In genomic region chr3:71211083-71211482, GRCh38 we compare ENCODE assay signal across 10 cellular contexts.
DNase-seq lines count a peak whose midpoint lies in the region; ATAC-seq and TF ChIP-seq lines count a peak whose summit lies in the region.
"Had no signal": no experiment of that assay in that cellular context is flagged by ENCODE, and none has a peak within 500 bp of the region (broad histone marks: within the 10 kb centered on the region; RNA-seq: fewer than 3 reads in every experiment).

No MANE protein-coding gene starts in this region.

- TF ChIP-seq POLR2A in body of pancreas (IDR thresholded peaks at IDR 0.05), result no peak

- no peak overlapping the region for H2BK120ac ChIP-seq in mesenchymal stem cell (ENCODE audit: low read depth, low read length)

- H2BK5ac ChIP-seq in mesenchymal stem cell (ENCODE audit: low read depth, low read length, poor library complexity, severe bottlenecking), result no peak overlapping the region

- no peak overlapping the region for H2AFZ ChIP-seq in Karpas-422 (ENCODE audit: low read length)
- no peak overlapping the region for H2AFZ ChIP-seq in mesenchymal stem cell (ENCODE audit: low read depth, low read length)

- H3K9me3 ChIP-seq in Karpas-422 (ENCODE audit: low read length) (no peaks in the 10 kb centered on the region), body of pancreas (no peaks in the 10 kb centered on the region), mesenchymal stem cell (ENCODE audit: control insufficient read depth, low read length) (no peaks in the 10 kb centered on the region)

- H3K36me3 ChIP-seq in Karpas-422 (ENCODE audit: insufficient read depth, low read length) (peaks cover 16% of the 10 kb centered on the region; the same call in 1 of the 2 replicates), body of pancreas (replicated peaks in 1 of 2; ENCODE audit: insufficient read depth in 1 of 2, low read depth in 2 of 2) (no peaks in the 10 kb centered on the region), mesenchymal stem cell (ENCODE audit: control insufficient read depth in 1 of 2, insufficient read depth in 2 of 2, low read depth in 1 of 2, low read length in 2 of 2) (peaks cover 0 to 7% of the 10 kb centered on the region in 2 experiments)

- no peak overlapping the region for H3K4me3 ChIP-seq in Karpas-422 (ENCODE audit: low read length)
- no peak overlapping the region for H3K4me3 ChIP-seq in body of pancreas
- peak overlapping the region in 1 of 2 experiments; percentile 57 for H3K4me3 ChIP-seq in mesenchymal stem cell (ENCODE audit: insufficient read depth in 1 of 2, low read depth in 1 of 2, low read length in 2 of 2)

- H3K27me3 ChIP-seq in Karpas-422 (ENCODE audit: low read length) (no peaks in the 10 kb centered on the region), body of pancreas (no peaks in the 10 kb centered on the region), mesenchymal stem cell (ENCODE audit: control insufficient read depth in 1 of 2, insufficient read depth in 1 of 2, low read length in 2 of 2) (no peaks in the 10 kb centered on the region)

- no peak for TF ChIP-seq CTCF in body of pancreas (IDR thresholded peaks at IDR 0.05)

- WGBS in body of pancreas, 2 donors, result 87 to 89% methylated on average over 4 of the region's 4 CpGs
- WGBS in mesenchymal stem cell, result 97% methylated on average over 4 of the region's 4 CpGs

- peaks cover 9% of the 10 kb centered on the region; the same call in 1 of the 2 replicates for H4K20me1 ChIP-seq in Karpas-422 (ENCODE audit: insufficient read depth, low read depth, low read length)

- H3K4ac ChIP-seq in mesenchymal stem cell (ENCODE audit: low read depth in 1 of 2, low read length in 2 of 2), result no peak overlapping the region

- no peak for ATAC-seq in body of pancreas
- ATAC-seq: esophagus mucosa had no signal

- no peaks in the 10 kb centered on the region for H3K9me2 ChIP-seq in Karpas-422 (replicated peaks; ENCODE audit: insufficient read depth, low read length)

- H3K4me1 ChIP-seq in Karpas-422 (ENCODE audit: low read length) (peaks cover 69% of the 10 kb centered on the region), body of pancreas (peaks cover 51% of the 10 kb centered on the region), mesenchymal stem cell (ENCODE audit: control insufficient read depth, insufficient read depth, low read depth, low read length) (peaks cover 1% of the 10 kb centered on the region)

- DNase-seq in Karpas-422 (no peak), body of pancreas (no peak), mesenchymal stem cell (no peak), substantia nigra (lab: John Stamatoyannopoulos, UW) (no peak), NCI-H2107 (lab: John Stamatoyannopoulos, UW) (no peak), GM03348 (ENCODE audit: low spot score) (no peak), SK-N-DZ (ENCODE audit: low spot score) (no peak)
- DNase-seq: cerebellar nuclear complex, NCI-H69 had no signal

- no peak overlapping the region for H3K9ac ChIP-seq in Karpas-422 (ENCODE audit: low read length)
- H3K9ac ChIP-seq in mesenchymal stem cell (ENCODE audit: low read length), result peak overlapping the region; percentile 79

- no peak overlapping the region for H3K23ac ChIP-seq in mesenchymal stem cell (ENCODE audit: low read length in 2 of 2)

- H3K4me2 ChIP-seq in Karpas-422 (ENCODE audit: low read depth, low read length, poor library complexity, severe bottlenecking), result no peak overlapping the region
- no peak overlapping the region for H3K4me2 ChIP-seq in mesenchymal stem cell (ENCODE audit: low read length, poor library complexity, severe bottlenecking)

- peak overlapping the region; percentile 5; the same call in 1 of the 2 replicates for H3K27ac ChIP-seq in Karpas-422 (ENCODE audit: low read length)
- H3K27ac ChIP-seq in body of pancreas, result peak overlapping the region; percentile 25 to 87 (median 67)
- H3K27ac ChIP-seq in mesenchymal stem cell (ENCODE audit: low read length, poor library complexity, severe bottlenecking), result no peak overlapping the region
- H3K27ac ChIP-seq in substantia nigra (ENCODE audit: low read depth, low read length, poor library complexity, severe bottlenecking), result peak overlapping the region; percentile 16

- no peak overlapping the region for H4K8ac ChIP-seq in mesenchymal stem cell (ENCODE audit: low read length)

- no peak overlapping the region for H3K14ac ChIP-seq in mesenchymal stem cell (ENCODE audit: low read length in 2 of 2)

- no peak overlapping the region for H2BK12ac ChIP-seq in mesenchymal stem cell (ENCODE audit: low read length in 2 of 2)

- no peak overlapping the region for H2BK15ac ChIP-seq in mesenchymal stem cell (ENCODE audit: low read depth, poor library complexity, severe bottlenecking)

- H3K79me2 ChIP-seq in Karpas-422 (ENCODE audit: low read length), result peaks cover 99% of the 10 kb centered on the region

- no peak overlapping the region for H2AK5ac ChIP-seq in mesenchymal stem cell (ENCODE audit: low read length, severe bottlenecking)

- intact Hi-C loops in body of pancreas (cut with DNase I), result no loop called here

- peaks cover 31% of the 10 kb centered on the region for H3K79me1 ChIP-seq in mesenchymal stem cell (replicated peaks; ENCODE audit: low read length, poor library complexity, severe bottlenecking)

- H3K18ac ChIP-seq in mesenchymal stem cell (ENCODE audit: low read depth in 1 of 2, low read length in 2 of 2), result peak overlapping the region in 1 of 2 experiments; percentile 21

- H4K91ac ChIP-seq in mesenchymal stem cell (ENCODE audit: low read length), result no peak overlapping the region
